ENCODE assay signal across 1 cellular context in genomic region chr16:88508868-88509748, GRCh38.
TF ChIP-seq lines count a peak whose summit lies in the region.

No MANE protein-coding gene starts in this region.

TF ChIP-seq in K562, 482 proteins besides CTCF, POLR2A, EP300 and RAD21 (continued from another document and continues in another):
- TF ChIP-seq ZMIZ1 (IDR thresholded peaks at IDR 0.05; ENCODE audit: low read depth in 2 of 2, low read length in 2 of 2) (no peak), CBFA2T2 (conservative IDR thresholded peaks at IDR 0.05) (peak; percentile 48), TAL1 (IDR thresholded peaks at IDR 0.05) (peak; percentile 44; the same call in 1 of the 2 replicates), SREBF1 (IDR thresholded peaks at IDR 0.05; ENCODE audit: borderline replicate concordance, low read depth, low read length) (no peak), L3MBTL2 (IDR thresholded peaks at IDR 0.05) (peak; percentile 82), BCL6 (CRISPR knock-in tag; IDR thresholded peaks at IDR 0.05) (no peak), JUND (IDR thresholded peaks at IDR 0.05; ENCODE audit: borderline replicate concordance, low read depth, low read length) (0 out of 2 replicates have a peak, but pooled peaks have one; percentile 18), JUND (tag; IDR thresholded peaks at IDR 0.05; ENCODE audit: borderline replicate concordance, low read depth, low read length) (no peak), CSDE1 (IDR thresholded peaks at IDR 0.05) (no peak), BHLHE40 (IDR thresholded peaks at IDR 0.05; ENCODE audit: low read length) (no peak), ZNF668 (CRISPR knock-in tag; IDR thresholded peaks at IDR 0.05) (no peak), TCF15 (CRISPR knock-in tag; IDR thresholded peaks at IDR 0.05) (no peak), KLF16 (IDR thresholded peaks at IDR 0.05) (peak; percentile 6; the same call in 1 of the 2 replicates), ZNF146 (CRISPR knock-in tag; IDR thresholded peaks at IDR 0.05; ENCODE audit: unreplicated experiment) (no peak), RBBP5 (IDR thresholded peaks at IDR 0.05; ENCODE audit: borderline replicate concordance, insufficient read depth, low read length, poor library complexity, severe bottlenecking) (peak; percentile 59), NR2C2 (CRISPR knock-in tag; IDR thresholded peaks at IDR 0.05) (no peak), NR2C2 (tag; IDR thresholded peaks at IDR 0.05) (peak; percentile 65; the same call in 1 of the 2 replicates), ETS2 (tag; IDR thresholded peaks at IDR 0.05; ENCODE audit: borderline replicate concordance, poor library complexity, severe bottlenecking) (no peak), ZNF766 (CRISPR knock-in tag; conservative IDR thresholded peaks at IDR 0.05) (0 out of 2 replicates have a peak, but pooled peaks have one; percentile 43), MTA2 (IDR thresholded peaks at IDR 0.05; ENCODE audit: low read depth) (0 out of 2 replicates have a peak, but pooled peaks have one; percentile 16), NEUROD1 (IDR thresholded peaks at IDR 0.05; ENCODE audit: borderline replicate concordance, low read depth, low read length, partially characterized antibody) (peak; percentile 16), SMAD4 (CRISPR knock-in tag; conservative IDR thresholded peaks at IDR 0.05) (peak; percentile 61; the same call in 1 of the 2 replicates), CBX1 (IDR thresholded peaks at IDR 0.05; ENCODE audit: low read depth) (no peak; the same call in 1 of the 2 replicates), DPF2 (IDR thresholded peaks at IDR 0.05) (peak; percentile 77), ZNF57 (CRISPR knock-in tag; IDR thresholded peaks at IDR 0.05) (no peak), CHD1 (IDR thresholded peaks at IDR 0.05; ENCODE audit: low read length) (no peak), ATF7 (IDR thresholded peaks at IDR 0.05) (0 out of 2 replicates have a peak, but pooled peaks have one; percentile 12), TEAD4 (IDR thresholded peaks at IDR 0.05; ENCODE audit: low read length) (no peak), TEAD4 (CRISPR knock-in tag; IDR thresholded peaks at IDR 0.05; ENCODE audit: borderline replicate concordance) (peak; percentile 44; the same call in 1 of the 2 replicates), RBM14 (IDR thresholded peaks at IDR 0.05; ENCODE audit: borderline replicate concordance, insufficient read depth, low read depth, low read length) (0 out of 2 replicates have a peak, but pooled peaks have one; percentile 17), RAD51 (IDR thresholded peaks at IDR 0.05; ENCODE audit: borderline replicate concordance, low read depth) (peak; percentile 70), SAFB (IDR thresholded peaks at IDR 0.05; ENCODE audit: borderline replicate concordance, low read depth, low read length) (peak; percentile 53; the same call in 1 of the 2 replicates), MLLT1 (IDR thresholded peaks at IDR 0.05) (no peak), LARP7 (IDR thresholded peaks at IDR 0.05) (no peak), THRA (IDR thresholded peaks at IDR 0.05) (no peak), MGA (IDR thresholded peaks at IDR 0.05) (peak; percentile 77), MNT (conservative IDR thresholded peaks at IDR 0.05) (peak; percentile 70 to 84), ZBTB26 (CRISPR knock-in tag; IDR thresholded peaks at IDR 0.05) (no peak), ZNF311 (CRISPR knock-in tag; IDR thresholded peaks at IDR 0.05) (no peak), CCAR2 (IDR thresholded peaks at IDR 0.05; ENCODE audit: low read depth, low read length) (no peak)
